Comparison of ENCODE assay signal across 1 cellular context in genomic region chr5:68932830-68933434, GRCh38.
TF ChIP-seq lines count a peak whose summit lies in the region.

No MANE protein-coding gene starts in this region.

TF ChIP-seq in K562, 482 proteins besides CTCF, POLR2A, EP300 and RAD21 (continued from another document):
- TF ChIP-seq, protein P1, sequence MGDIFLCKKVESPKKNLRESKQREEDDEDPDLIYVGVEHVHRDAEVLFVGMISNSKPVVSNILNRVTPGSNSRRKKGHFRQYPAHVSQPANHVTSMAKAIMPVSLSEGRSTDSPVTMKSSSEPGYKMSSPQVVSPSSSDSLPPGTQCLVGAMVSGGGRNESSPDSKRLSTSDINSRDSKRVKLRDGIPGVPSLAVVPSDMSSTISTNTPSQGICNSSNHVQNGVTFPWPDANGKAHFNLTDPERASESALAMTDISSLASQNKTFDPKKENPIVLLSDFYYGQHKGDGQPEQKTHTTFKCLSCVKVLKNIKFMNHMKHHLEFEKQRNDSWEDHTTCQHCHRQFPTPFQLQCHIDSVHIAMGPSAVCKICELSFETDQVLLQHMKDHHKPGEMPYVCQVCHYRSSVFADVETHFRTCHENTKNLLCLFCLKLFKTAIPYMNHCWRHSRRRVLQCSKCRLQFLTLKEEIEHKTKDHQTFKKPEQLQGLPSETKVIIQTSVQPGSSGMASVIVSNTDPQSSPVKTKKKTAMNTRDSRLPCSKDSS (IDR thresholded peaks at IDR 0.05; ENCODE audit: low read depth, partially characterized antibody), result peak; percentile 33
- TF ChIP-seq TRIM28 (IDR thresholded peaks at IDR 0.05), result peak; percentile 57; the same call in 1 of the 2 replicates
- TF ChIP-seq YY1 (IDR thresholded peaks at IDR 0.05; ENCODE audit: borderline replicate concordance in 1 of 3, control insufficient read depth in 1 of 3, extremely low read depth in 1 of 3, insufficient read depth in 3 of 3, insufficient read length in 1 of 3, insufficient replicate concordance in 2 of 3, low read depth in 1 of 3, low read length in 2 of 3), result peak in 1 of 3 experiments; percentile 39
- TF ChIP-seq SP2 (IDR thresholded peaks at IDR 0.05; ENCODE audit: extremely low read depth, low read depth, low read length, poor library complexity, severe bottlenecking), result no peak
- TF ChIP-seq ZNF780A (CRISPR knock-in tag; IDR thresholded peaks at IDR 0.05), result no peak
- TF ChIP-seq NFE2 (IDR thresholded peaks at IDR 0.05; ENCODE audit: low read depth), result peak; percentile 37; the same call in 1 of the 2 replicates
- TF ChIP-seq CBX3 (IDR thresholded peaks at IDR 0.05; ENCODE audit: borderline replicate concordance in 1 of 2, low read length in 2 of 2), result peak in 1 of 2 experiments; percentile 81; a peak in 1 of 3 replicates
- no peak for TF ChIP-seq ZZZ3 (IDR thresholded peaks at IDR 0.05)
- TF ChIP-seq CBX1 (IDR thresholded peaks at IDR 0.05; ENCODE audit: low read depth), result peak; percentile 55; the same call in 1 of the 2 replicates
- TF ChIP-seq, protein P2, sequence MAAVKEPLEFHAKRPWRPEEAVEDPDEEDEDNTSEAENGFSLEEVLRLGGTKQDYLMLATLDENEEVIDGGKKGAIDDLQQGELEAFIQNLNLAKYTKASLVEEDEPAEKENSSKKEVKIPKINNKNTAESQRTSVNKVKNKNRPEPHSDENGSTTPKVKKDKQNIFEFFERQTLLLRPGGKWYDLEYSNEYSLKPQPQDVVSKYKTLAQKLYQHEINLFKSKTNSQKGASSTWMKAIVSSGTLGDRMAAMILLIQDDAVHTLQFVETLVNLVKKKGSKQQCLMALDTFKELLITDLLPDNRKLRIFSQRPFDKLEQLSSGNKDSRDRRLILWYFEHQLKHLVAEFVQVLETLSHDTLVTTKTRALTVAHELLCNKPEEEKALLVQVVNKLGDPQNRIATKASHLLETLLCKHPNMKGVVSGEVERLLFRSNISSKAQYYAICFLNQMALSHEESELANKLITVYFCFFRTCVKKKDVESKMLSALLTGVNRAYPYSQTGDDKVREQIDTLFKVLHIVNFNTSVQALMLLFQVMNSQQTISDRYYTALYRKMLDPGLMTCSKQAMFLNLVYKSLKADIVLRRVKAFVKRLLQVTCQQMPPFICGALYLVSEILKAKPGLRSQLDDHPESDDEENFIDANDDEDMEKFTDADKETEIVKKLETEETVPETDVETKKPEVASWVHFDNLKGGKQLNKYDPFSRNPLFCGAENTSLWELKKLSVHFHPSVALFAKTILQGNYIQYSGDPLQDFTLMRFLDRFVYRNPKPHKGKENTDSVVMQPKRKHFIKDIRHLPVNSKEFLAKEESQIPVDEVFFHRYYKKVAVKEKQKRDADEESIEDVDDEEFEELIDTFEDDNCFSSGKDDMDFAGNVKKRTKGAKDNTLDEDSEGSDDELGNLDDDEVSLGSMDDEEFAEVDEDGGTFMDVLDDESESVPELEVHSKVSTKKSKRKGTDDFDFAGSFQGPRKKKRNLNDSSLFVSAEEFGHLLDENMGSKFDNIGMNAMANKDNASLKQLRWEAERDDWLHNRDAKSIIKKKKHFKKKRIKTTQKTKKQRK (IDR thresholded peaks at IDR 0.05; ENCODE audit: borderline replicate concordance, low read depth, low read length), result peak; percentile 87
- peak; percentile 90 for TF ChIP-seq CBX5 (IDR thresholded peaks at IDR 0.05; ENCODE audit: borderline replicate concordance, low read depth)
- peak; percentile 78 for TF ChIP-seq ZFP36 (IDR thresholded peaks at IDR 0.05; ENCODE audit: low read depth, low read length, partially characterized antibody)
